In the genomic region with DNA sequence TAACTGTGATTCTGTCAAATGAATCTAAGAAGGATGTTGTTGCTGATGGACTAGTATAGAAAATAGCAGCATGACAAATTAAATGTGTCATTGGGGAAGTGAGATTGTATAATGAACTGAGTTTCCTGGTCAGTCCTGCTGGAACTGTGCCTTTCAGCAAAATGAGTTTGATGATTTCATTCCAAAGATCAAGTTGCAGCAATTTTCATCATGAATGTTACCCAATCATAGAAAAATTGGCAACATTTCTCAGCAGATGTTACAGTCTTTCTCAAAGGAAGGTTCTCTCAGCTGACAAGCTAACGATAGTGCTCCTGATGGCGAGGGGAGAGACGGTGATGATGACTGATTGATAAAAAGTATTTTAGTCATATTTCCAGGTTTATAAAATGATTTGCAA, we compare ENCODE assay signal across 3 cellular contexts.
TF ChIP-seq lines count a peak whose summit lies in the region.

No MANE protein-coding gene starts in this region.

TF ChIP-seq in liver, 16 proteins besides CTCF, POLR2A, EP300 and RAD21:
- TF ChIP-seq, protein P1, sequence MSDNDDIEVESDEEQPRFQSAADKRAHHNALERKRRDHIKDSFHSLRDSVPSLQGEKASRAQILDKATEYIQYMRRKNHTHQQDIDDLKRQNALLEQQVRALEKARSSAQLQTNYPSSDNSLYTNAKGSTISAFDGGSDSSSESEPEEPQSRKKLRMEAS (IDR thresholded peaks at IDR 0.05) = peak; percentile 57
- peak in 1 of 2 donors; percentile 24 for TF ChIP-seq RXRA (IDR thresholded peaks at IDR 0.05)
- no peak for TF ChIP-seq FOXA2 (IDR thresholded peaks at IDR 0.05)
- peak; percentile 29 for TF ChIP-seq YY1 (IDR thresholded peaks at IDR 0.05)
- TF ChIP-seq HNF4A (conservative IDR thresholded peaks at IDR 0.05) = peak; percentile 38 to 66

TF ChIP-seq in HepG2, 621 proteins besides CTCF, POLR2A, EP300 and RAD21:
- TF ChIP-seq SRSF4 (IDR thresholded peaks at IDR 0.05; ENCODE audit: low read depth, low read length, poor library complexity, severe bottlenecking) (no peak), ZFP36L1 (CRISPR knock-in tag; IDR thresholded peaks at IDR 0.05) (no peak), SETDB1 (CRISPR knock-in tag; IDR thresholded peaks at IDR 0.05; ENCODE audit: borderline replicate concordance) (no peak), HOXA7 (CRISPR knock-in tag; IDR thresholded peaks at IDR 0.05) (no peak), HCFC1 (IDR thresholded peaks at IDR 0.05; ENCODE audit: low read depth, low read length) (no peak), MEF2D (CRISPR knock-in tag; IDR thresholded peaks at IDR 0.05) (no peak), PAWR (CRISPR knock-in tag; IDR thresholded peaks at IDR 0.05; ENCODE audit: borderline replicate concordance) (no peak), MAZ (IDR thresholded peaks at IDR 0.05; ENCODE audit: borderline replicate concordance, low read depth, low read length) (no peak), MAZ (CRISPR knock-in tag; IDR thresholded peaks at IDR 0.05; ENCODE audit: low read depth) (no peak), KLF11 (CRISPR knock-in tag; IDR thresholded peaks at IDR 0.05) (no peak), SUZ12 (IDR thresholded peaks at IDR 0.05; ENCODE audit: low read depth, low read length) (no peak)
- TF ChIP-seq, protein P2, sequence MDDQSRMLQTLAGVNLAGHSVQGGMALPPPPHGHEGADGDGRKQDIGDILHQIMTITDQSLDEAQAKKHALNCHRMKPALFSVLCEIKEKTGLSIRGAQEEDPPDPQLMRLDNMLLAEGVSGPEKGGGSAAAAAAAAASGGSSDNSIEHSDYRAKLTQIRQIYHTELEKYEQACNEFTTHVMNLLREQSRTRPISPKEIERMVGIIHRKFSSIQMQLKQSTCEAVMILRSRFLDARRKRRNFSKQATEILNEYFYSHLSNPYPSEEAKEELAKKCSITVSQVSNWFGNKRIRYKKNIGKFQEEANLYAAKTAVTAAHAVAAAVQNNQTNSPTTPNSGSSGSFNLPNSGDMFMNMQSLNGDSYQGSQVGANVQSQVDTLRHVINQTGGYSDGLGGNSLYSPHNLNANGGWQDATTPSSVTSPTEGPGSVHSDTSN (CRISPR knock-in tag; IDR thresholded peaks at IDR 0.05; ENCODE audit: borderline replicate concordance) = no peak

TF ChIP-seq in WTC11, 78 proteins besides CTCF, POLR2A, EP300 and RAD21:
- TF ChIP-seq JUN (CRISPR knock-in tag; IDR thresholded peaks at IDR 0.05) = no peak
